ENCODE assay signal across 8 cellular contexts in the genomic region with DNA sequence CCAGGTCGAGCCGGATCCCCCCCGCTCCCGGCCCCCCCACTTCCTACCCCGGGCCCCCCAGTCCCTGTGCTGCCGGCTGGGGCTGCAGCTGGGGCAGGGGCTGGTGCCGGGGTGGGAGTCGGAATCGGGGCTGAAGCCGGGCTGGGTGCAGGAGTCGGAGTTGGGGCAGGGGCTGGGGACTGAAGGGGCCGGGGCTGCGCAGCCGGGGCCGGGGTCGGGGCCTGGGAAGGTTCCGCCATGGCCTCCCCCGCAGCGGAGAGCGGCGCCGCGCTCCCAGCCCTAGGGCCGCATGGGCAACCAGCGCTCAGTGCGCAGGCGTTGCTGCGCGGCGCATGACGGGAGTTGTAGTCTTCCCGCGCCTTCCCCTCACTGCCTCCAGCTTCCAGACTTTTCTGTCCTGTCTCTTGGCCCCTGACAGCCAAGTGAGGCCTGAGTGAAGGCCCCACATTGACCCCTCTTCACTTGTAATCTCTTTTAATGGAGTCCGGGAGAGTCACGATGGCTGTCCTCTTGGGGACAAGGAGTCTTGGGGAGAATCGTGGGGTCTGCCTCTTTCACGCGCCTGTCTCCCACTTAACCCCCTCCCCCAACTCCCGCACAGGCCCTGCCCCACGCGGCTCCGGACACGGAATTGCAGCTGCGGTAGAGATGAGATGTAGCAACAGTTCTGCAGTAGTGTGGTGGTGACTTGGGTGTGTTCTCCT.
DNase-seq lines count a peak whose midpoint lies in the region; ATAC-seq and TF ChIP-seq lines count a peak whose summit lies in the region.

A gene (minus strand): TSS at position 302 of the 704 bp plus-strand sequence. CDS start 63 bp downstream, at position 239.

- DNase-seq in NCI-H446 (lab: John Stamatoyannopoulos, UW) (peak; percentile 52 to 88), choroid plexus epithelial cell (ENCODE audit: low read depth) (peak; percentile 82)
- DNase-seq in activated CD4-positive, alpha-beta T cell treated with anti-CD3 and anti-CD28 coated beads for 4 hours = peak; percentile 72 to 78
- DNase-seq in stimulated activated CD4-positive, alpha-beta T cell treated with anti-CD3 and anti-CD28 coated beads, Interleukin-15, amount 100 ng/mL, for 48 hours (ENCODE audit: low read depth in 2 of 2) = peak; percentile 54 to 73

- H3K27me3 ChIP-seq in layer of hippocampus (ENCODE audit: control insufficient read depth, insufficient read depth, low read length) = no peaks in the 10 kb centered on the region

- TF ChIP-seq CTCF in choroid plexus epithelial cell (conservative IDR thresholded peaks at IDR 0.05; ENCODE audit: low read depth, low read length) = no peak

- peak within 1 kb of the TSS; percentile 62 for H3K27ac ChIP-seq in layer of hippocampus (ENCODE audit: low read depth, low read length)

- H3K4me3 ChIP-seq in GM08714 (ENCODE audit: low read length) (peak within 1 kb of the TSS; percentile 14), choroid plexus epithelial cell (ENCODE audit: low read depth, low read length) (peak within 1 kb of the TSS; percentile 66)

- ATAC-seq in HG02852 (IDR thresholded peaks at IDR 0.05; ENCODE audit: unreplicated experiment) (peak; percentile 62), GM18517 (IDR thresholded peaks at IDR 0.05; ENCODE audit: unreplicated experiment) (no peak)
